8 cellular contexts compared by ENCODE assay signal in genomic region chr18:23241833-23242496, GRCh38.
DNase-seq lines count a peak whose midpoint lies in the region; ATAC-seq and TF ChIP-seq lines count a peak whose summit lies in the region.
"Not testable (repeated sequence)": the region's sequence is repeated elsewhere in the genome, so short reads cannot be mapped to it uniquely, and the experiment has no call there.

No MANE protein-coding gene starts in this region.

- not testable (repeated sequence) for H3K27me3 ChIP-seq in BLaER1 treated with 17β-estradiol and CSF1 and Interleukin-3, amounts not matched to agents 10 nM and 100 nM; GM23338 (ENCODE audit: insufficient read depth)

- not testable (repeated sequence) for H3K4me3 ChIP-seq in BLaER1 treated with 17β-estradiol and CSF1 and Interleukin-3, amounts not matched to agents 10 nM and 100 nM; GM23338

- peak overlapping the region in 6 of 11 experiments; percentile 2 to 63 (median 24); a peak in 11 of 22 replicates for H3K27ac ChIP-seq in BLaER1 treated with 17β-estradiol and CSF1 and Interleukin-3, amounts not matched to agents 10 nM and 100 nM
- peak overlapping the region; percentile 63 for H3K27ac ChIP-seq in GM23338 (ENCODE audit: low read depth)

- ATAC-seq in GM18519 (IDR thresholded peaks at IDR 0.05; ENCODE audit: low FRiP score, unreplicated experiment) (peak; percentile 61), GM19438 (IDR thresholded peaks at IDR 0.05; ENCODE audit: low read depth, unreplicated experiment) (peak; percentile 91), HG03060 (IDR thresholded peaks at IDR 0.05; ENCODE audit: low read depth, unreplicated experiment) (peak; percentile 89), HG03558 (IDR thresholded peaks at IDR 0.05; ENCODE audit: extremely low read depth, unreplicated experiment) (peak; percentile 50)
- ATAC-seq in GM23338, result not testable (repeated sequence)

- not testable (repeated sequence) for H3F3A ChIP-seq in GM23338 (replicated peaks; ENCODE audit: low read depth)

- H3K4me2 ChIP-seq in BLaER1 treated with 17β-estradiol and CSF1 and Interleukin-3, amounts not matched to agents 10 nM and 100 nM, result peak overlapping the region; percentile 4 to 89 (median 80); a peak in 20 of 22 replicates
- H3K4me2 ChIP-seq in GM23338, result not testable (repeated sequence)

- H3K4me3 Mint-ChIP-seq in GM23338; activated naive CD4-positive, alpha-beta T cell treated with anti-CD3 and anti-CD28 coated beads, Interleukin-2, amount 50 U/mL, for 24 hours: not testable (repeated sequence)

- H2AFZ ChIP-seq in GM23338, result not testable (repeated sequence)

- peaks cover 56 to 92% (median 87%) of the 10 kb centered on the region in 10 experiments for H3K4me1 ChIP-seq in BLaER1 treated with 17β-estradiol and CSF1 and Interleukin-3, amounts not matched to agents 10 nM and 100 nM
- H3K4me1 ChIP-seq in GM23338 (ENCODE audit: insufficient read depth), result peaks cover 40% of the 10 kb centered on the region

- not testable (repeated sequence) for H3K79me2 ChIP-seq in GM23338 (replicated peaks; ENCODE audit: insufficient read depth)

- not testable (repeated sequence) for H3K9me3 ChIP-seq in BLaER1 treated with 17β-estradiol and CSF1 and Interleukin-3, amounts not matched to agents 10 nM and 100 nM (replicated peaks in 1 of 11)

- H3K27me3 Mint-ChIP-seq in GM23338 (ENCODE audit: insufficient read depth, low read depth, poor library complexity); activated naive CD4-positive, alpha-beta T cell treated with anti-CD3 and anti-CD28 coated beads, Interleukin-2, amount 50 U/mL, for 24 hours: not testable (repeated sequence)

- DNase-seq in GM23338 (ENCODE audit: low spot score), result not testable (repeated sequence)
- peak; percentile 43 for DNase-seq in NCI-H2171 (lab: John Stamatoyannopoulos, UW)

- TF ChIP-seq CTCF in GM23338 (conservative IDR thresholded peaks at IDR 0.05; ENCODE audit: low read depth in 2 of 2), result not testable (repeated sequence)

- H3K9me2 ChIP-seq in GM23338 (ENCODE audit: insufficient read depth), result not testable (repeated sequence)

- peaks cover 38% of the 10 kb centered on the region for H3K4me1 Mint-ChIP-seq in GM23338
- peaks cover 18% of the 10 kb centered on the region for H3K4me1 Mint-ChIP-seq in activated naive CD4-positive, alpha-beta T cell treated with anti-CD3 and anti-CD28 coated beads, Interleukin-2, amount 50 U/mL, for 24 hours

- peak overlapping the region in 4 of 11 experiments; percentile 17 to 60 (median 35); a peak in 6 of 22 replicates for H3K9ac ChIP-seq in BLaER1 treated with 17β-estradiol and CSF1 and Interleukin-3, amounts not matched to agents 10 nM and 100 nM

- not testable (repeated sequence) for H3K9me3 Mint-ChIP-seq in GM23338; activated naive CD4-positive, alpha-beta T cell treated with anti-CD3 and anti-CD28 coated beads, Interleukin-2, amount 50 U/mL, for 24 hours

- H3K36me3 ChIP-seq in BLaER1 treated with 17β-estradiol and CSF1 and Interleukin-3, amounts not matched to agents 10 nM and 100 nM, result peaks cover 0 to 38% (median 0%) of the 10 kb centered on the region in 11 experiments; a peak in 5 of 22 replicates
- not testable (repeated sequence) for H3K36me3 ChIP-seq in GM23338 (ENCODE audit: insufficient read depth)

- H3K36me3 Mint-ChIP-seq in GM23338 (ENCODE audit: low read depth), result peaks cover 51% of the 10 kb centered on the region
- H3K36me3 Mint-ChIP-seq in activated naive CD4-positive, alpha-beta T cell treated with anti-CD3 and anti-CD28 coated beads, Interleukin-2, amount 50 U/mL, for 24 hours, result not testable (repeated sequence)

- not testable (repeated sequence) for H3K27ac Mint-ChIP-seq in GM23338
- H3K27ac Mint-ChIP-seq in activated naive CD4-positive, alpha-beta T cell treated with anti-CD3 and anti-CD28 coated beads, Interleukin-2, amount 50 U/mL, for 24 hours, result peak overlapping the region; percentile 24

- H4K20me1 ChIP-seq in BLaER1 treated with 17β-estradiol and CSF1 and Interleukin-3, amounts not matched to agents 10 nM and 100 nM; GM23338 (replicated peaks; ENCODE audit: insufficient read depth): not testable (repeated sequence)
